In genomic region chr3:152466784-152467183, GRCh38 we compare ENCODE assay signal across 7 cellular contexts.
DNase-seq lines count a peak whose midpoint lies in the region; ATAC-seq and TF ChIP-seq lines count a peak whose summit lies in the region.

No MANE protein-coding gene starts in this region.

- intact Hi-C loops in vagina (cut with DNase I) = no loop called here

- no peaks in the 10 kb centered on the region for H3K9me3 ChIP-seq in vagina

- no peak overlapping the region for H3K27ac ChIP-seq in vagina

- H3K4me3 ChIP-seq in GM06990 (replicated peaks; ENCODE audit: low read depth, low read length) = no peak overlapping the region
- no peak overlapping the region for H3K4me3 ChIP-seq in retinal pigment epithelial cell (ENCODE audit: low read length)
- H3K4me3 ChIP-seq in vagina = no peak overlapping the region

- ATAC-seq in HG02885 (IDR thresholded peaks at IDR 0.05; ENCODE audit: poor library complexity, unreplicated experiment) (peak; percentile 57), HG03520 (IDR thresholded peaks at IDR 0.05; ENCODE audit: unreplicated experiment) (no peak)

- H3K36me3 ChIP-seq in GM06990 (ENCODE audit: control insufficient read depth, insufficient read depth, low read length) = peaks cover 4% of the 10 kb centered on the region
- H3K36me3 ChIP-seq in vagina = peaks cover 0 to 21% of the 10 kb centered on the region in 2 donors

- peaks cover 7% of the 10 kb centered on the region for H3K4me1 ChIP-seq in vagina

- no peaks in the 10 kb centered on the region for H3K27me3 ChIP-seq in GM06990 (replicated peaks; ENCODE audit: control insufficient read depth, insufficient read depth, low read length)
- H3K27me3 ChIP-seq in vagina = no peaks in the 10 kb centered on the region

- no peak for TF ChIP-seq POLR2A in vagina (IDR thresholded peaks at IDR 0.05)

- peak; percentile 15 for TF ChIP-seq CTCF in GM06990 (IDR thresholded peaks at IDR 0.05; ENCODE audit: insufficient read depth, low read length, poor library complexity, severe bottlenecking)
- TF ChIP-seq CTCF in retinal pigment epithelial cell (conservative IDR thresholded peaks at IDR 0.05; ENCODE audit: low read depth, low read length) = peak; percentile 58
- TF ChIP-seq CTCF in vagina (IDR thresholded peaks at IDR 0.05) = peak in 1 of 3 experiments; percentile 36

- DNase-seq in GM06990 (ENCODE audit: extremely low read depth, insufficient read length) = no peak
- peak; percentile 33 for DNase-seq in RPMI7951 (ENCODE audit: low read depth)
- peak; percentile 91 for DNase-seq in fibroblast of peridontal ligament (ENCODE audit: extremely low read depth)
- DNase-seq in retinal pigment epithelial cell (ENCODE audit: low read depth) = no peak
- no peak for DNase-seq in vagina (ENCODE audit: extremely low spot score in 2 of 2)

Comparison
In these comparisons a context has a peak if more than half of its experiments do, and no peak if none do; other contexts are left out.
1. DNase-seq: peak in RPMI7951 (single experiment) and fibroblast of peridontal ligament (single experiment); none in GM06990 (single experiment), retinal pigment epithelial cell (single experiment) and vagina (0 of 2).